ENCODE assay signal across 1 cellular context in genomic region chr2:33292981-33293586, GRCh38.
A peak's percentile ranks its signal among the peaks of the same experiment; 100 is the strongest.
TF ChIP-seq lines count a peak whose summit lies in the region.

No MANE protein-coding gene starts in this region.

TF ChIP-seq in H1, 55 proteins besides CTCF, POLR2A, EP300 and RAD21:
- peak; percentile 78; the same call in 1 of the 2 replicates for TF ChIP-seq CEBPB (IDR thresholded peaks at IDR 0.05; ENCODE audit: low read depth, low read length)
- TF ChIP-seq FOSL1 (IDR thresholded peaks at IDR 0.05; ENCODE audit: insufficient read depth, low read depth, low read length) = no peak
TF ChIP-seq in H1: peak in this region for 1.
